In genomic region chr6:24252215-24252614, GRCh38 we compare ENCODE assay signal across 22 cellular contexts.
DNase-seq lines count a peak whose midpoint lies in the region; TF ChIP-seq lines count a peak whose summit lies in the region.
"Had no signal": no experiment of that assay in that cellular context is flagged by ENCODE, and none has a peak within 500 bp of the region (broad histone marks: within the 10 kb centered on the region; RNA-seq: fewer than 3 reads in every experiment).

No MANE protein-coding gene starts in this region.

- H4K5ac ChIP-seq in H9 (ENCODE audit: insufficient read length, low read depth, low read length): no peak overlapping the region

- TF ChIP-seq CTCF in H9 (conservative IDR thresholded peaks at IDR 0.05) (no peak), GM13976 (IDR thresholded peaks at IDR 0.05; ENCODE audit: borderline replicate concordance, control extremely low read depth, extremely low read depth, insufficient read depth, missing control alignments) (no peak), type B pancreatic cell (conservative IDR thresholded peaks at IDR 0.05) (no peak)

- no peaks in the 10 kb centered on the region for H3K27me3 Mint-ChIP-seq in H9 (ENCODE audit: low read depth)
- H3K27me3 Mint-ChIP-seq in type B pancreatic cell: no peaks in the 10 kb centered on the region

- H2AK5ac ChIP-seq in H9 (ENCODE audit: insufficient read length, low read length): no peak overlapping the region

- H3K27ac Mint-ChIP-seq in H9: peak overlapping the region; percentile 82 to 96 (median 84); a peak in 6 of 7 replicates
- H3K27ac Mint-ChIP-seq in type B pancreatic cell: no peak overlapping the region
- H3K27ac Mint-ChIP-seq: B cell, CD14-positive monocyte had no signal

- no peak overlapping the region for H3K14ac ChIP-seq in H9 (ENCODE audit: insufficient read depth, low read length)

- DNase-seq in H9 (no peak), astrocyte of the hippocampus (ENCODE audit: low read depth, low spot score) (peak; percentile 20), renal cortical epithelial cell (ENCODE audit: low read depth) (peak; percentile 43), COLO829 (ENCODE audit: low spot score) (no peak), NCI-H510A (lab: John Stamatoyannopoulos, UW) (no peak), GM13976 (ENCODE audit: low spot score) (no peak), type B pancreatic cell (ENCODE audit: extremely low spot score, unreplicated experiment) (no peak)
- DNase-seq: DMS 273 treated with DMSO at 0.1 percent for 48 hours, DMS79 treated with DMSO at 0.1 percent for 48 hours, HCEC 1CT, Karpas-422, NCI-H1417, NCI-H1694 treated with DMSO at 0.1 percent for 48 hours, NCI-H2081 treated with DMSO at 0.1 percent for 48 hours, NCI-H2171 treated with DMSO at 0.1 percent for 48 hours, NCI-H526 had no signal

- no peak overlapping the region for H4K8ac ChIP-seq in H9 (replicated peaks; ENCODE audit: insufficient read length, low read depth, low read length)

- WGBS in H9 (ENCODE audit: extremely low coverage, insufficient read length, low lambda C conversion rate): no CpG with 5 or more reads among the region's 1 CpG

- no peaks in the 10 kb centered on the region for H3K79me2 ChIP-seq in H9 (ENCODE audit: insufficient read depth, low read length)

- no peak overlapping the region for H2BK5ac ChIP-seq in H9 (ENCODE audit: insufficient read length, low read length)

- no peaks in the 10 kb centered on the region for H3K79me1 ChIP-seq in H9 (ENCODE audit: insufficient read depth, low read depth, low read length, poor library complexity, severe bottlenecking)

- H3K9me3 ChIP-seq in H9 (ENCODE audit: control insufficient read depth, low read depth, low read length): no peaks in the 10 kb centered on the region
- peaks cover 8% of the 10 kb centered on the region; the same call in 1 of the 2 replicates for H3K9me3 ChIP-seq in iPS-20b (ENCODE audit: insufficient read depth, low read depth, low read length)
- H3K9me3 ChIP-seq: SJSA1 had no signal

- no peak overlapping the region for H3K23ac ChIP-seq in H9 (ENCODE audit: insufficient read length, low read depth, low read length)

- no peak overlapping the region for H2BK20ac ChIP-seq in H9 (ENCODE audit: low read depth, low read length, poor library complexity, severe bottlenecking)

- no peak overlapping the region for H3T11ph ChIP-seq in H9 (ENCODE audit: low read length)

- H4K20me1 ChIP-seq in H9 (ENCODE audit: control insufficient read depth, insufficient read depth, insufficient read length): no peaks in the 10 kb centered on the region

- no peak overlapping the region for H2AFZ ChIP-seq in H9 (ENCODE audit: low read length)

- H2BK120ac ChIP-seq in H9 (ENCODE audit: low read depth, low read length, poor library complexity, severe bottlenecking): no peak overlapping the region

- H3K36me3 Mint-ChIP-seq in H9 (ENCODE audit: insufficient read depth in 1 of 3, low read depth in 3 of 3) (peaks cover 2 to 10% (median 6%) of the 10 kb centered on the region in 3 experiments; a peak in 5 of 7 replicates), type B pancreatic cell (no peaks in the 10 kb centered on the region)
- H3K36me3 Mint-ChIP-seq: CD14-positive monocyte had no signal

- in situ Hi-C loops in GM13976 (cut with MboI; ENCODE audit: low sequenced_read_pairs, unreplicated experiment): no loop called here

- H3K9ac ChIP-seq in H9 (ENCODE audit: extremely low read depth, insufficient read length, low read length): no peak overlapping the region
- H3K9ac ChIP-seq in iPS-20b (ENCODE audit: low read depth, low read length): peak overlapping the region; percentile 29; the same call in 1 of the 2 replicates

- H3K4ac ChIP-seq in H9 (ENCODE audit: low read depth, low read length): no peak overlapping the region

- no peak overlapping the region; the same call in 1 of the 2 replicates for H3K4me3 ChIP-seq in iPS-20b (ENCODE audit: low read length)
- H3K4me3 ChIP-seq: A549, GM12878, SJSA1 had no signal

- H3K18ac ChIP-seq in H9 (ENCODE audit: insufficient read length, low read depth, low read length): no peak overlapping the region

- H2BK15ac ChIP-seq in H9 (ENCODE audit: low read depth, low read length): no peak overlapping the region

- no peak overlapping the region for H4K91ac ChIP-seq in H9 (ENCODE audit: insufficient read length, low read depth, low read length)

- H3K9me3 Mint-ChIP-seq in H9 (peaks cover 9 to 13% of the 10 kb centered on the region in 2 experiments), type B pancreatic cell (no peaks in the 10 kb centered on the region)

- H3K4me3 Mint-ChIP-seq in H9: no peak overlapping the region
- no peak overlapping the region for H3K4me3 Mint-ChIP-seq in type B pancreatic cell
- H3K4me3 Mint-ChIP-seq: B cell, CD14-positive monocyte had no signal

- H3K27me3 ChIP-seq in H9 (ENCODE audit: insufficient read depth, low read length) (no peaks in the 10 kb centered on the region), iPS-20b (ENCODE audit: insufficient read depth, low read length) (no peaks in the 10 kb centered on the region)
- H3K27me3 ChIP-seq: SJSA1 had no signal

- no peak overlapping the region for H2BK12ac ChIP-seq in H9 (ENCODE audit: insufficient read length, low read depth, low read length)

- H3K56ac ChIP-seq in H9 (ENCODE audit: insufficient read length, low read depth, low read length): no peak overlapping the region

- no peaks in the 10 kb centered on the region for H3K36me3 ChIP-seq in iPS-20b (ENCODE audit: insufficient read depth, low read depth, low read length)
- H3K36me3 ChIP-seq: SJSA1 had no signal

- H3K4me1 ChIP-seq in H9 (ENCODE audit: insufficient read depth, low read length) (peaks cover 6% of the 10 kb centered on the region; the same call in 1 of the 2 replicates), iPS-20b (ENCODE audit: insufficient read depth, low read length) (peaks cover 31% of the 10 kb centered on the region)
- H3K4me1 ChIP-seq: A549, SJSA1 had no signal

- H3K4me1 Mint-ChIP-seq in H9 (peaks cover 38 to 39% of the 10 kb centered on the region in 2 experiments), type B pancreatic cell (ENCODE audit: unreplicated experiment) (peaks cover 12% of the 10 kb centered on the region)
- H3K4me1 Mint-ChIP-seq: CD14-positive monocyte had no signal

- no peak overlapping the region for H3K4me2 ChIP-seq in H9 (ENCODE audit: insufficient read depth, insufficient read length, low read length)
- H3K4me2 ChIP-seq: A549 had no signal

- H3K23me2 ChIP-seq in H9 (ENCODE audit: insufficient read length, low read depth, low read length, poor library complexity, severe bottlenecking): no peaks in the 10 kb centered on the region

- H3K27ac ChIP-seq in H9 (ENCODE audit: insufficient read length, low read depth, low read length) (no peak overlapping the region), iPS-20b (ENCODE audit: low read length) (peak overlapping the region; percentile 76)
- H3K27ac ChIP-seq: A549, SJSA1 had no signal

Comparison
In these comparisons a context has a peak if more than half of its experiments do, and no peak if none do; other contexts are left out.
1. DNase-seq: peak in astrocyte of the hippocampus (single experiment) and renal cortical epithelial cell (single experiment); none in H9 (single experiment), COLO829 (single experiment), NCI-H510A (single experiment), GM13976 (single experiment) and type B pancreatic cell (single experiment).